8 cellular contexts compared by ENCODE assay signal in genomic region chr11:65421204-65422103, GRCh38. TPM values are rescaled to one million over a fixed set of nuclear protein-coding genes. Genes with fewer than 3 reads are reported as not detected.
DNase-seq lines count a peak whose midpoint lies in the region; ATAC-seq, FAIRE-seq and TF ChIP-seq lines count a peak whose summit lies in the region.

No MANE protein-coding gene starts in this region.

- H3K36me3 ChIP-seq in kidney epithelial cell (ENCODE audit: control insufficient read depth, insufficient read depth, low read length), result no peaks in the 10 kb centered on the region

- ATAC-seq in A549, result peak; percentile 22 to 25
- ATAC-seq in GM19452 (IDR thresholded peaks at IDR 0.05; ENCODE audit: unreplicated experiment), result peak; percentile 21

- no peaks in the 10 kb centered on the region for H3K27me3 ChIP-seq in kidney epithelial cell (ENCODE audit: control insufficient read depth, insufficient read depth, low read length)

- peak overlapping the region; percentile 97 to 100 for H3K27ac ChIP-seq in A549

- H3K4me1 ChIP-seq in A549, result peaks cover 44% of the 10 kb centered on the region

- TF ChIP-seq EP300 in A549 (IDR thresholded peaks at IDR 0.05), result peak; percentile 79 to 87; a peak in 3 of 5 replicates

- POLR2A ChIA-PET in A549 (lab: Yijun Ruan, JAX), result interaction anchor here (0.5 to 17.5 kb wide), 18 partner anchors 5 to 194 kb away, joined by 3 to 756 read pairs (median 6); partner anchors contain the start of genes FRMD8, MALAT1, NEAT1 and PCNX3

- CTCF ChIA-PET in A549 (lab: Yijun Ruan, JAX), result interaction anchor here (1.8 to 17.0 kb wide), 3 partner anchors 37 to 90 kb away, joined by 4 to 208 read pairs (median 159); partner anchors contain the start of genes FRMD8 and SLC25A45

- no peak for TF ChIP-seq CTCF in A549 (IDR thresholded peaks at IDR 0.05)
- TF ChIP-seq CTCF in kidney epithelial cell (IDR thresholded peaks at IDR 0.05; ENCODE audit: insufficient read depth, low read length, poor library complexity, severe bottlenecking), result no peak

- 1% methylated on average over 26 of the region's 26 CpGs for WGBS in A549 (ENCODE audit: missing lambda C conversion rate)

- H3K4me2 ChIP-seq in A549, result peak overlapping the region; percentile 89

- H3K4me3 ChIP-seq in A549 (peak overlapping the region; percentile 95), kidney epithelial cell (ENCODE audit: low read depth, low read length) (peak overlapping the region; percentile 94)

- DNase-seq in A549 (ENCODE audit: low read depth in 1 of 2, low spot score in 1 of 2), result peak; percentile 79 to 97
- DNase-seq in NCI-H446 (lab: John Stamatoyannopoulos, UW), result peak; percentile 91 to 95
- DNase-seq in activated CD4-positive, alpha-beta T cell treated with anti-CD3 and anti-CD28 coated beads for 1 hour, result peak; percentile 82
- DNase-seq in cerebellar cortex (ENCODE audit: low spot score), result peak; percentile 96
- peak; percentile 97 for DNase-seq in kidney epithelial cell (ENCODE audit: low read depth)
- peak; percentile 79 to 88 (median 82) for DNase-seq in stimulated activated CD4-positive, alpha-beta T cell treated with anti-CD3 and anti-CD28 coated beads, Interleukin-12 subunit alpha, Interleukin-12 subunit beta, amount 100 ng/mL, for 48 hours (ENCODE audit: low read depth in 2 of 3, low spot score in 1 of 3)
- no peak for DNase-seq in GM19238 (ENCODE audit: insufficient read length, low spot score)

- peak; percentile 43 for TF ChIP-seq POLR2A in A549 (IDR thresholded peaks at IDR 0.05; ENCODE audit: low read length)

- no peak for FAIRE-seq in A549 (lab: Jason Lieb, UNC)

- no peak for TF ChIP-seq RAD21 in A549 (conservative IDR thresholded peaks at IDR 0.05 in 1 of 2, IDR thresholded peaks at IDR 0.05 in 1 of 2)

- H3K9me3 ChIP-seq in A549, result no peaks in the 10 kb centered on the region

TF ChIP-seq in A549, 52 proteins besides CTCF, POLR2A, EP300 and RAD21 (continues in another document):
- TF ChIP-seq ZC3H11A (IDR thresholded peaks at IDR 0.05) (no peak), HES2 (IDR thresholded peaks at IDR 0.05) (no peak), ZFP36 (IDR thresholded peaks at IDR 0.05; ENCODE audit: borderline replicate concordance, partially characterized antibody) (no peak), E2F6 (IDR thresholded peaks at IDR 0.05; ENCODE audit: borderline replicate concordance, low read depth) (peak; percentile 31; the same call in 1 of the 2 replicates), CEBPB (IDR thresholded peaks at IDR 0.05) (peak; percentile 59 to 88; a peak in 3 of 4 replicates), RCOR1 (IDR thresholded peaks at IDR 0.05; ENCODE audit: low read depth, low read length) (no peak), NFE2L2 (conservative IDR thresholded peaks at IDR 0.05; ENCODE audit: low read length) (no peak), TFCP2L1 (CRISPR knock-in tag; IDR thresholded peaks at IDR 0.05) (peak; percentile 92), ELK1 (IDR thresholded peaks at IDR 0.05; ENCODE audit: low read depth, low read length) (no peak), ZSCAN20 (CRISPR knock-in tag; IDR thresholded peaks at IDR 0.05) (no peak), HMGXB4 (CRISPR knock-in tag; IDR thresholded peaks at IDR 0.05; ENCODE audit: borderline replicate concordance) (peak; percentile 89; the same call in 1 of the 2 replicates), POLR2AphosphoS2 (conservative IDR thresholded peaks at IDR 0.05; ENCODE audit: low read length) (peak; percentile 90; the same call in 1 of the 2 replicates), MAZ (IDR thresholded peaks at IDR 0.05; ENCODE audit: borderline replicate concordance, low read depth, low read length) (peak; percentile 39; the same call in 1 of the 2 replicates), EHF (CRISPR knock-in tag; IDR thresholded peaks at IDR 0.05) (peak; percentile 10), RARB (CRISPR knock-in tag; IDR thresholded peaks at IDR 0.05) (peak; percentile 94; the same call in 1 of the 2 replicates), BHLHE40 (IDR thresholded peaks at IDR 0.05; ENCODE audit: low read depth, low read length) (no peak), FOXS1 (CRISPR knock-in tag; IDR thresholded peaks at IDR 0.05) (peak; percentile 77), PHF8 (IDR thresholded peaks at IDR 0.05; ENCODE audit: borderline replicate concordance, low read depth) (no peak), JUN (IDR thresholded peaks at IDR 0.05) (peak; percentile 86 to 91; a peak in 4 of 5 replicates), ZNF302 (CRISPR knock-in tag; IDR thresholded peaks at IDR 0.05) (0 out of 2 replicates have a peak, but pooled peaks have one; percentile 45), MAX (IDR thresholded peaks at IDR 0.05) (peak; percentile 87), TP53 (CRISPR knock-in tag; IDR thresholded peaks at IDR 0.05) (peak; percentile 97), ATOH8 (CRISPR knock-in tag; IDR thresholded peaks at IDR 0.05; ENCODE audit: low read depth) (peak; percentile 85)

RNA-seq across cellular contexts. Expression of gene NEAT1, which starts 1.1 kb away (rescaled TPM):
- polyA plus RNA-seq in A549 (2011; rRNA removed), result 181 and 314 TPM in 2 replicates
- 137 and 155 TPM in 2 replicates for polyA plus RNA-seq in A549 (2012; cell fraction: cytosol; rRNA removed)
- 406 and 691 TPM in 2 replicates for polyA plus RNA-seq in A549 (2012; cell fraction: nucleus; rRNA removed)
- polyA plus RNA-seq in A549 (2017; fragmentation: RNase III; extraction: RNeasy Plus Mini Kit Qiagen cat#74134 plus additional on column Dnase treatment), result 1,009 to 1,407 TPM (median 1,223 TPM) in 3 replicates
- 160 and 161 TPM in 2 replicates for polyA minus RNA-seq in A549 (2011; rRNA and poly(A)+ RNA removed)
- total RNA-seq in kidney epithelial cell, result 28.7 and 39.8 TPM in 2 replicates

RNA-seq across cellular contexts. Expression of gene FRMD8, which starts 35.0 kb away (rescaled TPM):
- polyA plus RNA-seq in A549 (2011; rRNA removed) (12.2 and 12.9 TPM in 2 replicates), A549 (2017; fragmentation: RNase III; extraction: RNeasy Plus Mini Kit Qiagen cat#74134 plus additional on column Dnase treatment) (16.5 to 20.0 TPM (median 17.4 TPM) in 3 replicates)
- 30.5 and 36.6 TPM in 2 replicates for polyA plus RNA-seq in A549 (2012; cell fraction: cytosol; rRNA removed)
- 46.7 and 62.2 TPM in 2 replicates for polyA plus RNA-seq in A549 (2012; cell fraction: nucleus; rRNA removed)
- 12.1 and 14.5 TPM in 2 replicates for polyA minus RNA-seq in A549 (2011; rRNA and poly(A)+ RNA removed)
- total RNA-seq in kidney epithelial cell, result 39.0 and 47.2 TPM in 2 replicates

RNA-seq across cellular contexts. Expression of gene SLC25A45, which starts 39.0 kb away (rescaled TPM):
- polyA plus RNA-seq in A549 (2011; rRNA removed) (3.1 and 4.9 TPM in 2 replicates), A549 (2017; fragmentation: RNase III; extraction: RNeasy Plus Mini Kit Qiagen cat#74134 plus additional on column Dnase treatment) (7.9 to 8.6 TPM (median 8.1 TPM) in 3 replicates)
- 3.1 and 4.9 TPM in 2 replicates for polyA plus RNA-seq in A549 (2012; cell fraction: cytosol; rRNA removed)
- polyA plus RNA-seq in A549 (2012; cell fraction: nucleus; rRNA removed), result 12.5 and 14.9 TPM in 2 replicates
- 7.0 and 9.0 TPM in 2 replicates for polyA minus RNA-seq in A549 (2011; rRNA and poly(A)+ RNA removed)
- total RNA-seq in kidney epithelial cell, result 0.29 and 0.82 TPM in 2 replicates
